ENCODE assay signal across 8 cellular contexts in genomic region chr5:36944607-36945225, GRCh38.
DNase-seq lines count a peak whose midpoint lies in the region; ATAC-seq, FAIRE-seq and TF ChIP-seq lines count a peak whose summit lies in the region.

No MANE protein-coding gene starts in this region.

- H3K27me3 ChIP-seq in H9 (ENCODE audit: insufficient read depth, low read length): no peaks in the 10 kb centered on the region
- H3K27me3 ChIP-seq in endothelial cell of umbilical vein (ENCODE audit: control insufficient read depth in 2 of 2, insufficient read depth in 2 of 2, low read length in 2 of 2): no peaks in the 10 kb centered on the region

- no peak overlapping the region for H3K14ac ChIP-seq in H9 (ENCODE audit: insufficient read depth, low read length)

- H3K4me2 ChIP-seq in H9 (ENCODE audit: insufficient read depth, insufficient read length, low read length) (no peak overlapping the region), endothelial cell of umbilical vein (ENCODE audit: insufficient read depth, low read length) (no peak overlapping the region)

- H3K18ac ChIP-seq in H9 (ENCODE audit: insufficient read length, low read depth, low read length): no peak overlapping the region

- no peak overlapping the region for H2BK120ac ChIP-seq in H9 (ENCODE audit: low read depth, low read length, poor library complexity, severe bottlenecking)

- no peak overlapping the region for H3K23ac ChIP-seq in H9 (ENCODE audit: insufficient read length, low read depth, low read length)

- H3K9me3 Mint-ChIP-seq in CD14-positive monocyte (no peaks in the 10 kb centered on the region), H9 (no peaks in the 10 kb centered on the region), osteocyte (ENCODE audit: unreplicated experiment) (no peaks in the 10 kb centered on the region)

- H3K9me3 ChIP-seq in H9 (ENCODE audit: control insufficient read depth, low read depth, low read length) (no peaks in the 10 kb centered on the region), endothelial cell of umbilical vein (replicated peaks; ENCODE audit: control insufficient read depth, insufficient read depth, low read length) (no peaks in the 10 kb centered on the region)

- H3K36me3 Mint-ChIP-seq in CD14-positive monocyte (no peaks in the 10 kb centered on the region), H9 (ENCODE audit: insufficient read depth in 1 of 3, low read depth in 3 of 3) (no peaks in the 10 kb centered on the region), osteocyte (ENCODE audit: unreplicated experiment) (no peaks in the 10 kb centered on the region)

- H2BK5ac ChIP-seq in H9 (ENCODE audit: insufficient read length, low read length): no peak overlapping the region

- no peak overlapping the region for H3K9ac ChIP-seq in H9 (ENCODE audit: extremely low read depth, insufficient read length, low read length)
- no peak overlapping the region for H3K9ac ChIP-seq in endothelial cell of umbilical vein (replicated peaks; ENCODE audit: extremely low read depth, insufficient read depth, low read length)

- H2BK15ac ChIP-seq in H9 (ENCODE audit: low read depth, low read length): no peak overlapping the region

- H4K20me1 ChIP-seq in H9 (ENCODE audit: control insufficient read depth, insufficient read depth, insufficient read length): no peaks in the 10 kb centered on the region
- peaks cover 11% of the 10 kb centered on the region for H4K20me1 ChIP-seq in endothelial cell of umbilical vein (replicated peaks; ENCODE audit: control insufficient read depth, extremely low read depth, insufficient read depth, low read length)

- no peak overlapping the region for H2AK5ac ChIP-seq in H9 (ENCODE audit: insufficient read length, low read length)

- H2AFZ ChIP-seq in H9 (ENCODE audit: low read length) (no peak overlapping the region), endothelial cell of umbilical vein (ENCODE audit: low read depth, low read length) (no peak overlapping the region)

- dilution Hi-C loops in endothelial cell of umbilical vein (cut with MboI; ENCODE audit: extremely low pct_ligation_motif_present, low sequenced_read_pairs): no loop called here

- H2BK20ac ChIP-seq in H9 (ENCODE audit: low read depth, low read length, poor library complexity, severe bottlenecking): no peak overlapping the region

- H3K56ac ChIP-seq in H9 (ENCODE audit: insufficient read length, low read depth, low read length): no peak overlapping the region

- H3K9me1 ChIP-seq in endothelial cell of umbilical vein (replicated peaks; ENCODE audit: control insufficient read depth, extremely low read depth, insufficient read depth, low read length): no peaks in the 10 kb centered on the region

- no peak for ATAC-seq in HG03342 (IDR thresholded peaks at IDR 0.05; ENCODE audit: unreplicated experiment)

- no peak overlapping the region for H2BK12ac ChIP-seq in H9 (ENCODE audit: insufficient read length, low read depth, low read length)

- H3K27me3 Mint-ChIP-seq in CD14-positive monocyte (ENCODE audit: low read depth in 3 of 3) (no peaks in the 10 kb centered on the region), H9 (ENCODE audit: low read depth) (no peaks in the 10 kb centered on the region), osteocyte (ENCODE audit: unreplicated experiment) (no peaks in the 10 kb centered on the region)

- FAIRE-seq in endothelial cell of umbilical vein (lab: Jason Lieb, UNC): peak; percentile 53

- H3K4me3 ChIP-seq in endothelial cell of umbilical vein (replicated peaks in 1 of 3; ENCODE audit: insufficient read depth in 1 of 3, low read depth in 1 of 3, low read length in 3 of 3): no peak overlapping the region

- peak; percentile 76 for TF ChIP-seq CTCF in CD14-positive monocyte (IDR thresholded peaks at IDR 0.05)
- TF ChIP-seq CTCF in H9 (conservative IDR thresholded peaks at IDR 0.05): peak; percentile 70
- peak; percentile 23 to 34 for TF ChIP-seq CTCF in endothelial cell of umbilical vein (IDR thresholded peaks at IDR 0.05; ENCODE audit: extremely low read depth in 1 of 2, insufficient read depth in 1 of 2, low read depth in 1 of 2, low read length in 2 of 2)
- TF ChIP-seq CTCF in osteocyte (IDR thresholded peaks at IDR 0.05): peak; percentile 66

- CTCF ChIA-PET in endothelial cell of umbilical vein (lab: Charles Lee): interaction anchor here (0.6 to 3.7 kb wide), 26 partner anchors 9 to 215 kb away, joined by 3 to 28 read pairs (median 4); partner anchors contain the start of gene NIPBL

- H3K27ac ChIP-seq in H9 (ENCODE audit: insufficient read length, low read depth, low read length) (no peak overlapping the region), endothelial cell of umbilical vein (ENCODE audit: insufficient read depth, low read depth, low read length) (no peak overlapping the region)

- no peak overlapping the region for H3T11ph ChIP-seq in H9 (ENCODE audit: low read length)

- H3K4me1 Mint-ChIP-seq in CD14-positive monocyte (peaks cover 10% of the 10 kb centered on the region), H9 (peaks cover 17 to 27% of the 10 kb centered on the region in 2 experiments), osteocyte (ENCODE audit: unreplicated experiment) (peaks cover 44% of the 10 kb centered on the region)

- H3K4me3 Mint-ChIP-seq in CD14-positive monocyte: no peak overlapping the region
- no peak overlapping the region for H3K4me3 Mint-ChIP-seq in H9
- H3K4me3 Mint-ChIP-seq in osteocyte (ENCODE audit: unreplicated experiment): no peak overlapping the region

- H3K79me2 ChIP-seq in H9 (ENCODE audit: insufficient read depth, low read length) (peaks cover 3% of the 10 kb centered on the region; the same call in 1 of the 2 replicates), endothelial cell of umbilical vein (ENCODE audit: control insufficient read depth, insufficient read depth, low read length) (peaks cover 75% of the 10 kb centered on the region)

- intact Hi-C loops in CD14-positive monocyte (cut with micrococcal nuclease): loop anchor here in 1 of 2 donors (5.0 to 10.0 kb wide), 2 partner anchors 67 to 200 kb away; partner anchors contain the start of gene NIPBL
- intact Hi-C loops in endothelial cell of umbilical vein (cut with micrococcal nuclease): loop anchor here (1.0 to 2.0 kb wide), 3 partner anchors 68 to 205 kb away; partner anchors contain the start of gene NIPBL

- POLR2A ChIA-PET in endothelial cell of umbilical vein (lab: Charles Lee): no interaction called here

- no peak overlapping the region for H4K8ac ChIP-seq in H9 (replicated peaks; ENCODE audit: insufficient read length, low read depth, low read length)

- H3K4ac ChIP-seq in H9 (ENCODE audit: low read depth, low read length): no peak overlapping the region

- DNase-seq in CD14-positive monocyte (ENCODE audit: low spot score) (no peak), H9 (no peak), NOMO-1 treated with DMSO at 0.1 percent for 48 hours (lab: John Stamatoyannopoulos, UW; ENCODE audit: unreplicated experiment) (peak; percentile 78), endothelial cell of umbilical vein (ENCODE audit: low read depth, low spot score) (peak; percentile 69), osteocyte (ENCODE audit: extremely low spot score, unreplicated experiment) (no peak), T1000 (lab: John Stamatoyannopoulos, UW) (no peak)
- no peak for DNase-seq in stimulated activated CD4-positive, alpha-beta T cell treated with anti-CD3 and anti-CD28 coated beads, Interleukin-4, amount 100 ng/mL, for 24 hours

- H4K5ac ChIP-seq in H9 (ENCODE audit: insufficient read length, low read depth, low read length): no peak overlapping the region

- BruUV-seq in endothelial cell of umbilical vein (replicated peaks; lab: Mats Ljungman, UMichigan): no TSS peak

- no peaks in the 10 kb centered on the region for H3K23me2 ChIP-seq in H9 (ENCODE audit: insufficient read length, low read depth, low read length, poor library complexity, severe bottlenecking)

- WGBS in H9 (ENCODE audit: extremely low coverage, insufficient read length, low lambda C conversion rate): no CpG with 5 or more reads among the region's 4 CpGs

- H3K27ac Mint-ChIP-seq in CD14-positive monocyte (no peak overlapping the region), H9 (no peak overlapping the region), osteocyte (ENCODE audit: unreplicated experiment) (no peak overlapping the region)

- H3K4me1 ChIP-seq in H9 (ENCODE audit: insufficient read depth, low read length) (no peaks in the 10 kb centered on the region), endothelial cell of umbilical vein (ENCODE audit: control insufficient read depth, extremely low read depth, insufficient read depth, low read length) (peaks cover 16% of the 10 kb centered on the region)

- TF ChIP-seq POLR2A in endothelial cell of umbilical vein (IDR thresholded peaks at IDR 0.05; ENCODE audit: low read depth, low read length): no peak

- H4K91ac ChIP-seq in H9 (ENCODE audit: insufficient read length, low read depth, low read length): no peak overlapping the region

- H3K79me1 ChIP-seq in H9 (ENCODE audit: insufficient read depth, low read depth, low read length, poor library complexity, severe bottlenecking): no peaks in the 10 kb centered on the region

- no peaks in the 10 kb centered on the region for H3K36me3 ChIP-seq in endothelial cell of umbilical vein (ENCODE audit: control insufficient read depth in 2 of 2, extremely low read depth in 1 of 2, insufficient read depth in 2 of 2, low read length in 2 of 2)

TF ChIP-seq in endothelial cell of umbilical vein, 7 proteins besides CTCF, POLR2A, EP300 and RAD21:
- TF ChIP-seq EZH2 (IDR thresholded peaks at IDR 0.05; ENCODE audit: borderline replicate concordance, low read depth, low read length, severe bottlenecking) (no peak), MYC (IDR thresholded peaks at IDR 0.05; ENCODE audit: low read depth, low read length) (no peak), MAX (IDR thresholded peaks at IDR 0.05; ENCODE audit: insufficient read depth, insufficient read length) (no peak), POLR2AphosphoS5 (IDR thresholded peaks at IDR 0.05; ENCODE audit: insufficient read depth, low read depth, low read length) (no peak), GATA2 (IDR thresholded peaks at IDR 0.05; ENCODE audit: insufficient read depth, insufficient read length, low read depth, low read length) (no peak), JUN (IDR thresholded peaks at IDR 0.05; ENCODE audit: borderline replicate concordance, insufficient read depth, insufficient read length, low read depth) (no peak), FOS (IDR thresholded peaks at IDR 0.05; ENCODE audit: borderline replicate concordance, insufficient read depth, low read length) (no peak)

Comparison
In these comparisons a context has a peak if more than half of its experiments do, and no peak if none do; other contexts are left out.
1. DNase-seq: peak in NOMO-1 treated with DMSO at 0.1 percent for 48 hours (single experiment) and endothelial cell of umbilical vein (single experiment); none in CD14-positive monocyte (single experiment), H9 (single experiment), osteocyte (single experiment), stimulated activated CD4-positive, alpha-beta T cell treated with anti-CD3 and anti-CD28 coated beads, Interleukin-4, amount 100 ng/mL, for 24 hours (single experiment) and T1000 (single experiment).
2. Peak in every context shown above with its lines, with median percentiles within 50 percentile points of each other: CTCF ChIP-seq.